In genomic region chr11:104366321-104366734, GRCh38 we compare ENCODE assay signal across 19 cellular contexts.
"Had no signal": no experiment of that assay in that cellular context is flagged by ENCODE, and none has a peak within 500 bp of the region (broad histone marks: within the 10 kb centered on the region; RNA-seq: fewer than 3 reads in every experiment).

No MANE protein-coding gene starts in this region.

- H3K27me3 ChIP-seq: esophagus muscularis mucosa, gastrocnemius medialis, transverse colon had no signal

- H3K9me3 ChIP-seq: esophagus muscularis mucosa, gastrocnemius medialis, psoas muscle, thoracic aorta, transverse colon had no signal

- H3K4me3 ChIP-seq: esophagus muscularis mucosa, gastrocnemius medialis, psoas muscle, thoracic aorta, transverse colon had no signal

- ATAC-seq: effector memory CD8-positive, alpha-beta T cell; gastrocnemius medialis; left cardiac atrium; left ventricle myocardium superior; naive thymus-derived CD4-positive, alpha-beta T cell; psoas muscle; sciatic nerve; stimulated activated naive B cell treated with anti-CD40 and anti-IgM and Interleukin-4, amounts not matched to agents 10 μg/mL and 1 μg/mL and 100 μg/mL, for 72 hours; stimulated activated naive CD8-positive, alpha-beta T cell treated with anti-CD3 and anti-CD28 coated beads, Interleukin-15, amount 100 ng/mL, for 72 hours had no signal

- DNase-seq: effector memory CD8-positive, alpha-beta T cell; gastrocnemius medialis; immature natural killer cell; left cardiac atrium; left ventricle myocardium superior; naive thymus-derived CD4-positive, alpha-beta T cell; nephron progenitor cell; retina; stimulated activated CD4-positive, alpha-beta T cell treated with anti-CD3 and anti-CD28 coated beads, Interleukin-2, amount 100 ng/mL, for 24 hours; stimulated activated CD4-positive, alpha-beta T cell treated with anti-CD3 and anti-CD28 coated beads, Interleukin-4, amount 100 ng/mL, for 4 hours; stimulated activated naive B cell treated with anti-CD40 and anti-IgM and Interleukin-4, amounts not matched to agents 10 μg/mL and 1 μg/mL and 100 μg/mL, for 72 hours; stimulated activated naive CD8-positive, alpha-beta T cell treated with anti-CD3 and anti-CD28 coated beads, Interleukin-15, amount 100 ng/mL, for 72 hours; transverse colon had no signal

- H3K36me3 ChIP-seq: esophagus muscularis mucosa, gastrocnemius medialis, thoracic aorta, transverse colon had no signal

- H3K4me1 ChIP-seq: esophagus muscularis mucosa, parathyroid adenoma, psoas muscle, transverse colon had no signal

- H3K27ac ChIP-seq: epithelial cell of prostate, esophagus muscularis mucosa, gastrocnemius medialis, parathyroid adenoma, psoas muscle, thoracic aorta, transverse colon had no signal
